Comparison of ENCODE assay signal across 22 cellular contexts in the genomic region with DNA sequence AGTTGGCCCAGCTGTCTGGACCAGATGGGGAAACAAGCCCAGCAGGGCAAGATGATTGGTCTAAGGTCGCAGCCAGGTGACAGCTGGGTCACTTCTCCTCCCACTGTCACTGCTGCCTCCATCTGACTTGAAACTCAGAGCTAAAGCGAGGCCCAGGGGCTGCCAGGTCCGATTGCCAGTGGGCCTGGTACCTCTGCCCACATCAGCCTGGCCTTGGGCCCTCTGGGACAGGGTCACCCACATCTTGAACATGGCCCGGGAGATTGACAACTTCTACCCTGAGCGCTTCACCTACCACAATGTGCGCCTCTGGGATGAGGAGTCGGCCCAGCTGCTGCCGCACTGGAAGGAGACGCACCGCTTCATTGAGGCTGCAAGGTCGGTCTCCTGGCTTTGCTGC. TPM values are rescaled to one million over a fixed set of nuclear protein-coding genes. Genes with fewer than 3 reads are reported as not detected.
DNase-seq lines count a peak whose midpoint lies in the region; ATAC-seq, FAIRE-seq and TF ChIP-seq lines count a peak whose summit lies in the region.
"Had no signal": no experiment of that assay in that cellular context is flagged by ENCODE, and none has a peak within 500 bp of the region (broad histone marks: within the 10 kb centered on the region; RNA-seq: fewer than 3 reads in every experiment).

No MANE protein-coding gene starts in this region.

- DNase-seq in Right ventricle myocardium inferior (ENCODE audit: missing footprints) = peak; percentile 11
- DNase-seq in left ventricle myocardium superior = no peak
- no peak for DNase-seq in K562 (ENCODE audit: extremely low read depth in 1 of 4, low spot score in 3 of 4)
- DNase-seq in mesenteric fat pad (ENCODE audit: low spot score) = peak; percentile 86
- DNase-seq in upper lobe of right lung = peak; percentile 49
- no peak for DNase-seq in stimulated activated CD4-positive, alpha-beta T cell treated with anti-CD3 and anti-CD28 coated beads, Interleukin-4, amount 100 ng/mL, for 1 hour
- no peak for DNase-seq in hepatic stellate cell (ENCODE audit: low spot score)
- no peak for DNase-seq in islet precursor cell
- DNase-seq: ACHN; AML-193; CD8-positive, alpha-beta T cell; DND-41; NCI-H1105 treated with DMSO at 0.1 percent for 48 hours; NCI-H1694 treated with DMSO at 0.1 percent for 48 hours; NCI-H446; NCI-H69 had no signal

- no peak for ATAC-seq in Right ventricle myocardium inferior
- ATAC-seq in left ventricle myocardium superior = no peak
- ATAC-seq in K562 = no peak
- ATAC-seq in upper lobe of right lung = no peak
- ATAC-seq: CD8-positive, alpha-beta T cell; GM23338; HCT116 had no signal

- no peaks in the 10 kb centered on the region for H3K79me2 ChIP-seq in K562 (ENCODE audit: control insufficient read depth, insufficient read depth, low read length)

- no peak overlapping the region for H3K4me2 ChIP-seq in K562 (ENCODE audit: insufficient read depth, low read length)
- H3K4me2 ChIP-seq: GM23338 had no signal

- POLR2A ChIA-PET in K562 (lab: Yijun Ruan, JAX) = interaction anchor here (1.1 to 1.8 kb wide), 2 partner anchors 17 to 22 kb away, joined by 3 to 4 read pairs; no protein-coding TSS in a partner anchor

- no peak for TF ChIP-seq CTCF in K562 (IDR thresholded peaks at IDR 0.05 in 2 of 3, conservative IDR thresholded peaks at IDR 0.05 in 1 of 3; ENCODE audit: insufficient read depth in 2 of 3, low read depth in 1 of 3, low read length in 3 of 3)
- TF ChIP-seq CTCF in upper lobe of right lung (IDR thresholded peaks at IDR 0.05) = no peak

- CTCF ChIA-PET in K562 (lab: Yijun Ruan, JAX; ENCODE audit: low intra/inter-chr PET ratio) = no interaction called here

- in situ Hi-C loops in K562 (cut with MboI) = no loop called here

- H3K36me3 ChIP-seq in K562 (ENCODE audit: control insufficient read depth, insufficient read depth, low read length) = no peaks in the 10 kb centered on the region
- peaks cover 30% of the 10 kb centered on the region for H3K36me3 ChIP-seq in upper lobe of right lung

- peak overlapping the region in 1 of 2 experiments; percentile 79; a peak in 2 of 4 replicates for H3K9ac ChIP-seq in K562 (ENCODE audit: insufficient read depth in 1 of 2, low read depth in 2 of 2, low read length in 2 of 2)

- BruUV-seq in K562 (replicated peaks; lab: Mats Ljungman, UMichigan) = no TSS peak

- H3K27me3 ChIP-seq in K562 (ENCODE audit: control insufficient read depth in 2 of 2, insufficient read depth in 2 of 2, low read length in 2 of 2) (no peaks in the 10 kb centered on the region), upper lobe of right lung (no peaks in the 10 kb centered on the region)

- no peak overlapping the region for H2AFZ ChIP-seq in K562 (ENCODE audit: low read depth, low read length)
- H2AFZ ChIP-seq: GM23338 had no signal

- TF ChIP-seq RAD21 in K562 (CRISPR knock-in tag; conservative IDR thresholded peaks at IDR 0.05 in 1 of 2, IDR thresholded peaks at IDR 0.05 in 1 of 2) = no peak

- H3K9me3 ChIP-seq in K562 (replicated peaks; ENCODE audit: control insufficient read depth, insufficient read depth, low read depth, low read length) = no peaks in the 10 kb centered on the region
- H3K9me3 ChIP-seq in upper lobe of right lung = no peaks in the 10 kb centered on the region

- FAIRE-seq in K562 (lab: Jason Lieb, UNC) = no peak
- FAIRE-seq: D721Med, G401.6, GM12891, GM18507 had no signal

- intact Hi-C loops in Right ventricle myocardium inferior (cut with DNase I) = no loop called here
- intact Hi-C loops in left ventricle myocardium superior (cut with micrococcal nuclease) = no loop called here
- intact Hi-C loops in K562 (cut with micrococcal nuclease) = no loop called here
- intact Hi-C loops in upper lobe of right lung (cut with DNase I) = no loop called here

- TF ChIP-seq POLR2A in K562 (conservative IDR thresholded peaks at IDR 0.05) = no peak

- H3K27ac ChIP-seq in K562 (ENCODE audit: extremely low read depth, low read depth, low read length) = no peak overlapping the region
- H3K27ac ChIP-seq in upper lobe of right lung = no peak overlapping the region

- H4K20me1 ChIP-seq in K562 (replicated peaks; ENCODE audit: control insufficient read depth, insufficient read depth, low read length) = no peaks in the 10 kb centered on the region

- no peak for TF ChIP-seq EP300 in K562 (IDR thresholded peaks at IDR 0.05; ENCODE audit: low read length)

- H3K4me3 ChIP-seq in K562 (no peak overlapping the region), upper lobe of right lung (no peak overlapping the region)
- H3K4me3 ChIP-seq: GM23338 had no signal

- H3K4me1 ChIP-seq in K562 (replicated peaks in 1 of 2; ENCODE audit: control insufficient read depth in 2 of 2, insufficient read depth in 2 of 2, low read length in 2 of 2) (peaks cover 30 to 61% of the 10 kb centered on the region in 2 experiments), upper lobe of right lung (peaks cover 12% of the 10 kb centered on the region)

- no peaks in the 10 kb centered on the region for H3K9me1 ChIP-seq in K562 (ENCODE audit: control insufficient read depth, insufficient read depth, low read length)

- 89% methylated on average over 10 of the region's 11 CpGs for WGBS in K562 (ENCODE audit: insufficient coverage, low coverage, missing lambda C conversion rate)

RNA-seq across cellular contexts. Expression of gene SSH3, which starts 5.8 kb away (rescaled TPM):
- total RNA-seq in Right ventricle myocardium inferior (15.8 TPM), left ventricle myocardium superior (18.7 TPM), K562 (2014; rRNA removed) (0.12 and 0.27 TPM in 2 replicates), K562 (2014; rRNA removed; fragmentation: Illumina TruSeq; extraction: Trizol) (not detected in 2 replicates), K562 (2015; rRNA removed; fragmentation: Illumina TruSeq; extraction: Trizol) (0.14 and 0.68 TPM in 2 replicates), K562 (2021) (1.0 and 1.5 TPM in 2 replicates), mesenteric fat pad (19.9 TPM), upper lobe of right lung (36.4 TPM)
- 1.5 and 6.8 TPM in 2 replicates for total RNA-seq in K562 (2011; cell fraction: chromatin; rRNA removed; ENCODE audit: low replicate concordance)
- 2.8 and 3.3 TPM in 2 replicates for total RNA-seq in K562 (2011; cell fraction: nucleolus; rRNA removed)
- total RNA-seq in K562 (2011; cell fraction: nucleoplasm; rRNA removed) = 0.92 and 1.3 TPM in 2 replicates
- polyA plus RNA-seq in K562 (2011; rRNA removed) (0.07 and 0.88 TPM in 2 replicates), K562 (2014; fragmentation: Illumina TruSeq; extraction: Trizol) (0.19 and 0.24 TPM in 2 replicates), K562 (2014; fragmentation: Nextera tagmentation; extraction: Ambion mirVana) (not detected), K562 (2014; rRNA removed) (0.24 and 0.90 TPM in 2 replicates)
- polyA plus RNA-seq in K562 (2011; cell fraction: cytosol; rRNA removed) = 0.12 and 0.39 TPM in 2 replicates
- polyA plus RNA-seq in K562 (2011; cell fraction: nucleus; rRNA removed) = 1.3 and 3.4 TPM in 2 replicates
- 1.3 and 1.4 TPM in 2 replicates for polyA plus RNA-seq in K562 (2012)
- 0.09 TPM in 1 of 2 replicates, not detected in the other for polyA minus RNA-seq in K562 (2011; rRNA and poly(A)+ RNA removed)
- polyA minus RNA-seq in K562 (2011; cell fraction: cytosol; rRNA and poly(A)+ RNA removed) = 0.48 TPM in 1 of 2 replicates, not detected in the other
- 0.89 and 1.5 TPM in 2 replicates for polyA minus RNA-seq in K562 (2011; cell fraction: nucleus; rRNA and poly(A)+ RNA removed)

RNA-seq across cellular contexts. Expression of gene ANKRD13D, which starts 20.1 kb away (rescaled TPM):
- 15.2 TPM for total RNA-seq in Right ventricle myocardium inferior
- total RNA-seq in left ventricle myocardium superior = 13.1 TPM
- 105 and 289 TPM in 2 replicates for total RNA-seq in K562 (2011; cell fraction: chromatin; rRNA removed; ENCODE audit: low replicate concordance)
- 185 and 212 TPM in 2 replicates for total RNA-seq in K562 (2011; cell fraction: nucleolus; rRNA removed)
- total RNA-seq in K562 (2011; cell fraction: nucleoplasm; rRNA removed) = 120 and 126 TPM in 2 replicates
- total RNA-seq in K562 (2014; rRNA removed) = 28.6 and 30.5 TPM in 2 replicates
- 5.3 and 7.9 TPM in 2 replicates for total RNA-seq in K562 (2014; rRNA removed; fragmentation: Illumina TruSeq; extraction: Trizol)
- total RNA-seq in K562 (2015; rRNA removed; fragmentation: Illumina TruSeq; extraction: Trizol) = 19.6 and 25.1 TPM in 2 replicates
- 37.3 and 40.9 TPM in 2 replicates for total RNA-seq in K562 (2021)
- 22.4 and 36.6 TPM in 2 replicates for polyA plus RNA-seq in K562 (2011; rRNA removed)
- 28.9 and 46.9 TPM in 2 replicates for polyA plus RNA-seq in K562 (2011; cell fraction: cytosol; rRNA removed)
- polyA plus RNA-seq in K562 (2011; cell fraction: nucleus; rRNA removed) = 147 and 217 TPM in 2 replicates
- 22.5 and 55.8 TPM in 2 replicates for polyA plus RNA-seq in K562 (2012)
- 15.8 and 20.8 TPM in 2 replicates for polyA plus RNA-seq in K562 (2014; fragmentation: Illumina TruSeq; extraction: Trizol)
- polyA plus RNA-seq in K562 (2014; fragmentation: Nextera tagmentation; extraction: Ambion mirVana) = 1 to 10 TPM in 1 of 2 experiments, under 1 TPM in 1; 0.94 to 1.9 TPM
- 38.8 and 40.8 TPM in 2 replicates for polyA plus RNA-seq in K562 (2014; rRNA removed)
- 9.5 and 12.1 TPM in 2 replicates for polyA minus RNA-seq in K562 (2011; rRNA and poly(A)+ RNA removed)
- 10.6 and 13.5 TPM in 2 replicates for polyA minus RNA-seq in K562 (2011; cell fraction: cytosol; rRNA and poly(A)+ RNA removed)
- polyA minus RNA-seq in K562 (2011; cell fraction: nucleus; rRNA and poly(A)+ RNA removed) = 54.4 and 59.6 TPM in 2 replicates
- total RNA-seq in mesenteric fat pad = 42.5 TPM
- 59.4 TPM for total RNA-seq in upper lobe of right lung

RNA-seq across cellular contexts. Expression of gene GRK2, which starts 42.9 kb away (rescaled TPM):
- total RNA-seq in Right ventricle myocardium inferior (54.1 TPM), left ventricle myocardium superior (56.8 TPM), K562 (2014; rRNA removed) (83.1 and 97.8 TPM in 2 replicates), K562 (2014; rRNA removed; fragmentation: Illumina TruSeq; extraction: Trizol) (27.8 and 41.7 TPM in 2 replicates), K562 (2015; rRNA removed; fragmentation: Illumina TruSeq; extraction: Trizol) (40.6 and 42.2 TPM in 2 replicates), K562 (2021) (93.3 and 95.3 TPM in 2 replicates), mesenteric fat pad (60.2 TPM), upper lobe of right lung (98.4 TPM)
- total RNA-seq in K562 (2011; cell fraction: chromatin; rRNA removed; ENCODE audit: low replicate concordance) = 64.7 and 214 TPM in 2 replicates
- total RNA-seq in K562 (2011; cell fraction: nucleolus; rRNA removed) = 185 and 206 TPM in 2 replicates
- total RNA-seq in K562 (2011; cell fraction: nucleoplasm; rRNA removed) = 62.7 and 78.2 TPM in 2 replicates
- polyA plus RNA-seq in K562 (2011; rRNA removed) (63.4 and 98.5 TPM in 2 replicates), K562 (2014; fragmentation: Illumina TruSeq; extraction: Trizol) (56.5 and 65.3 TPM in 2 replicates), K562 (2014; fragmentation: Nextera tagmentation; extraction: Ambion mirVana) (under 1 TPM; 0.24 to 0.82 TPM), K562 (2014; rRNA removed) (95.8 and 96.0 TPM in 2 replicates)
- polyA plus RNA-seq in K562 (2011; cell fraction: cytosol; rRNA removed) = 70.8 and 122 TPM in 2 replicates
- polyA plus RNA-seq in K562 (2011; cell fraction: nucleus; rRNA removed) = 259 and 262 TPM in 2 replicates
- 87.6 and 130 TPM in 2 replicates for polyA plus RNA-seq in K562 (2012)
- 36.9 and 61.5 TPM in 2 replicates for polyA minus RNA-seq in K562 (2011; rRNA and poly(A)+ RNA removed)
- 89.3 and 92.9 TPM in 2 replicates for polyA minus RNA-seq in K562 (2011; cell fraction: cytosol; rRNA and poly(A)+ RNA removed)
- polyA minus RNA-seq in K562 (2011; cell fraction: nucleus; rRNA and poly(A)+ RNA removed) = 57.5 and 75.9 TPM in 2 replicates

RNA-seq across cellular contexts. Expression of gene POLD4, which starts 44.2 kb away (rescaled TPM):
- total RNA-seq in Right ventricle myocardium inferior (49.7 TPM), left ventricle myocardium superior (40.3 TPM), K562 (2014; rRNA removed) (53.6 and 56.2 TPM in 2 replicates), K562 (2014; rRNA removed; fragmentation: Illumina TruSeq; extraction: Trizol) (8.3 and 9.9 TPM in 2 replicates), K562 (2015; rRNA removed; fragmentation: Illumina TruSeq; extraction: Trizol) (18.3 and 18.7 TPM in 2 replicates), K562 (2021) (32.7 and 42.1 TPM in 2 replicates), mesenteric fat pad (72.9 TPM), upper lobe of right lung (69.3 TPM)
- 26.2 and 67.4 TPM in 2 replicates for total RNA-seq in K562 (2011; cell fraction: chromatin; rRNA removed; ENCODE audit: low replicate concordance)
- 64.6 and 81.5 TPM in 2 replicates for total RNA-seq in K562 (2011; cell fraction: nucleolus; rRNA removed)
- 46.1 and 55.9 TPM in 2 replicates for total RNA-seq in K562 (2011; cell fraction: nucleoplasm; rRNA removed)
- polyA plus RNA-seq in K562 (2011; rRNA removed) (39.4 and 42.2 TPM in 2 replicates), K562 (2014; fragmentation: Illumina TruSeq; extraction: Trizol) (10.6 and 25.7 TPM in 2 replicates), K562 (2014; fragmentation: Nextera tagmentation; extraction: Ambion mirVana) (1 to 10 TPM; 5.8 to 6.1 TPM), K562 (2014; rRNA removed) (64.5 and 69.7 TPM in 2 replicates)
- polyA plus RNA-seq in K562 (2011; cell fraction: cytosol; rRNA removed) = 73.0 and 175 TPM in 2 replicates
- polyA plus RNA-seq in K562 (2011; cell fraction: nucleus; rRNA removed) = 55.9 and 110 TPM in 2 replicates
- polyA plus RNA-seq in K562 (2012) = 66.3 and 137 TPM in 2 replicates
- polyA minus RNA-seq in K562 (2011; rRNA and poly(A)+ RNA removed) = 6.7 and 10.2 TPM in 2 replicates
- polyA minus RNA-seq in K562 (2011; cell fraction: cytosol; rRNA and poly(A)+ RNA removed) = 21.3 and 21.8 TPM in 2 replicates
- 27.2 and 29.6 TPM in 2 replicates for polyA minus RNA-seq in K562 (2011; cell fraction: nucleus; rRNA and poly(A)+ RNA removed)

Comparison
In these comparisons a context has a peak if more than half of its experiments do, and no peak if none do; other contexts are left out.
1. DNase-seq: peak in Right ventricle myocardium inferior (single experiment), mesenteric fat pad (single experiment) and upper lobe of right lung (single experiment); none in left ventricle myocardium superior (single experiment), K562 (0 of 4), stimulated activated CD4-positive, alpha-beta T cell treated with anti-CD3 and anti-CD28 coated beads, Interleukin-4, amount 100 ng/mL, for 1 hour (single experiment), hepatic stellate cell (single experiment) and islet precursor cell (single experiment).